In the genomic region with DNA sequence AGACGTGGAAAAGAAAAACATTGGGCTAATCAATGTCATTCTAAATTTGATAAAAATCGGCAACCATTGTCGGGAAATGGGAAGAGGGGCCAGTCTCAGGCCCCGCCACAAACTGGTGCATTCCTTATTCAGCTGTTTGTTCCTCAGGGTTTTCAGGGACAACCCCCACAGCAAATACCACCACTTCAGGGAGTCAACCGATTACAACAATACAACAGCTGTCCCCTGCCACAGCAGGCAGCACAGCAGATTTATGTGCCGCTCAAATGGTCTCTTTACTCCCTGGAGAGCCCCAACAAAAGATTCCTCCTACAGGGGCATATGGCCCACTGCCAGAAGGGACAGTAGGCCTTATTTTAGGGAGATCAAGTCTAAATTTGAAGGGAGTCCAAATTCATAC, we compare ENCODE assay signal across 16 cellular contexts.
"Had no signal": no experiment of that assay in that cellular context is flagged by ENCODE, and none has a peak within 500 bp of the region (broad histone marks: within the 10 kb centered on the region; RNA-seq: fewer than 3 reads in every experiment).

No MANE protein-coding gene starts in this region.

- H3K27me3 Mint-ChIP-seq: memory B cell, progenitor cell of endocrine pancreas had no signal

- H3K9me3 ChIP-seq: thyroid gland, uterus had no signal

- H3K36me3 ChIP-seq: ascending aorta, esophagus muscularis mucosa, left lung, thyroid gland, uterus had no signal

- H3K4me1 Mint-ChIP-seq: nephron had no signal

- ATAC-seq: activated T-cell treated with anti-CD3 and anti-CD28 coated beads, Interleukin-2, amount 50 U/mL, for 72 hours; left lung; right cardiac atrium had no signal

- H3K4me3 Mint-ChIP-seq: activated T-cell treated with anti-CD3 and anti-CD28 coated beads, Interleukin-2, amount 50 U/mL, for 72 hours; memory B cell; nephron had no signal

- H3K4me2 ChIP-seq: smooth muscle cell had no signal

- H3K4me3 ChIP-seq: ascending aorta, esophagus muscularis mucosa, left lung, smooth muscle cell, thyroid gland, uterus had no signal

- H3K4me1 ChIP-seq: ascending aorta, uterus had no signal

- DNase-seq: activated CD4-positive, alpha-beta T cell treated with anti-CD3 and anti-CD28 coated beads for 1 hour; activated CD4-positive, alpha-beta T cell treated with anti-CD3 and anti-CD28 coated beads, Interleukin-2, amount 50 U/mL, for 48 hours; activated gamma-delta T cell treated with Interleukin-2 at 50 U/mL for 16 hours; activated T-cell treated with anti-CD3 and anti-CD28 coated beads, Interleukin-2, amount 50 U/mL, for 72 hours; islet precursor cell; left lung; occipital lobe; right cardiac atrium; thyroid gland; uterus had no signal

- H3K27ac Mint-ChIP-seq: activated T-cell treated with anti-CD3 and anti-CD28 coated beads, Interleukin-2, amount 50 U/mL, for 72 hours; memory B cell; nephron; progenitor cell of endocrine pancreas had no signal

- H3K27me3 ChIP-seq: ascending aorta, esophagus muscularis mucosa, left lung, thyroid gland, uterus had no signal

- H3K27ac ChIP-seq: ascending aorta, esophagus muscularis mucosa, left lung, thyroid gland, uterus had no signal
